ENCODE assay signal across 8 cellular contexts in genomic region chr17:17819561-17819995, GRCh38. TPM values are rescaled to one million over a fixed set of nuclear protein-coding genes. Genes with fewer than 3 reads are reported as not detected.
A peak's percentile ranks its signal among the peaks of the same experiment; 100 is the strongest.
DNase-seq lines count a peak whose midpoint lies in the region; ATAC-seq and TF ChIP-seq lines count a peak whose summit lies in the region.

No MANE protein-coding gene starts in this region.

- CTCF ChIA-PET in AG04450 (lab: Charles Lee) (interaction anchor here (2.6 kb wide), 1 partner anchor 8 kb away, joined by 20 read pairs; no protein-coding TSS in a partner anchor), activated B cell treated with CpG ODN at 0.5 μM for 24 hours (lab: Charles Lee) (interaction anchor here (2.3 kb wide), 1 partner anchor 8 kb away, joined by 6 read pairs; no protein-coding TSS in a partner anchor)

- H3K36me3 Mint-ChIP-seq in activated B cell treated with CpG ODN at 0.5 μM for 24 hours (ENCODE audit: low read depth) = peaks cover 44% of the 10 kb centered on the region

- H2BK5ac ChIP-seq in mesenchymal stem cell (ENCODE audit: low read depth, low read length, poor library complexity, severe bottlenecking) = no peak overlapping the region

- no peaks in the 10 kb centered on the region for H3K27me3 Mint-ChIP-seq in activated B cell treated with CpG ODN at 0.5 μM for 24 hours

- peak overlapping the region in 1 of 2 experiments; percentile 60 for H2BK12ac ChIP-seq in mesenchymal stem cell (ENCODE audit: low read length in 2 of 2)

- POLR2A ChIA-PET in AG04450 (lab: Yijun Ruan, JAX) (no interaction called here), activated B cell treated with CpG ODN at 0.5 μM for 24 hours (lab: Charles Lee) (interaction anchor here (0.6 to 2.0 kb wide), 5 partner anchors 15 to 143 kb away, joined by 3 to 10 read pairs (median 5); partner anchors contain the start of gene SREBF1)

- no peaks in the 10 kb centered on the region for H3K9me3 Mint-ChIP-seq in activated B cell treated with CpG ODN at 0.5 μM for 24 hours

- H2AK5ac ChIP-seq in mesenchymal stem cell (ENCODE audit: low read length, severe bottlenecking) = no peak overlapping the region

- H4K91ac ChIP-seq in mesenchymal stem cell (ENCODE audit: low read length) = no peak overlapping the region

- H3K27ac ChIP-seq in AG04450 (ENCODE audit: low read depth, low read length) = no peak overlapping the region
- H3K27ac ChIP-seq in mesenchymal stem cell (ENCODE audit: low read length, poor library complexity, severe bottlenecking) = no peak overlapping the region
- H3K27ac ChIP-seq in subcutaneous abdominal adipose tissue (ENCODE audit: low read depth, low read length) = peak overlapping the region; percentile 81

- H3K27ac Mint-ChIP-seq in activated B cell treated with CpG ODN at 0.5 μM for 24 hours = no peak overlapping the region

- WGBS in mesenchymal stem cell = 65% methylated on average over 12 of the region's 12 CpGs

- H3K4me3 ChIP-seq in AG04450 (ENCODE audit: low read depth, low read length) (no peak overlapping the region), mesenchymal stem cell (ENCODE audit: insufficient read depth in 1 of 2, low read depth in 1 of 2, low read length in 2 of 2) (no peak overlapping the region), subcutaneous abdominal adipose tissue (ENCODE audit: low read depth in 1 of 5, low read length in 5 of 5) (no peak overlapping the region)

- H3K4me1 ChIP-seq in mesenchymal stem cell (ENCODE audit: control insufficient read depth, insufficient read depth, low read depth, low read length) = peaks cover 51% of the 10 kb centered on the region
- peaks cover 15 to 96% (median 76%) of the 10 kb centered on the region in 5 donors for H3K4me1 ChIP-seq in subcutaneous abdominal adipose tissue (ENCODE audit: control insufficient read depth in 5 of 5, insufficient read depth in 5 of 5, low read length in 5 of 5)

- peaks cover 38% of the 10 kb centered on the region for H3K4me1 Mint-ChIP-seq in activated B cell treated with CpG ODN at 0.5 μM for 24 hours

- H3K36me3 ChIP-seq in mesenchymal stem cell (ENCODE audit: control insufficient read depth in 1 of 2, insufficient read depth in 2 of 2, low read depth in 1 of 2, low read length in 2 of 2) = peaks cover 57 to 65% of the 10 kb centered on the region in 2 experiments
- peaks cover 0 to 59% (median 54%) of the 10 kb centered on the region in 5 donors for H3K36me3 ChIP-seq in subcutaneous abdominal adipose tissue (ENCODE audit: control insufficient read depth in 5 of 5, insufficient read depth in 5 of 5, low read length in 5 of 5)

- no peak overlapping the region for H3K4me2 ChIP-seq in mesenchymal stem cell (ENCODE audit: low read length, poor library complexity, severe bottlenecking)

- no peak overlapping the region for H4K8ac ChIP-seq in mesenchymal stem cell (ENCODE audit: low read length)

- TF ChIP-seq CTCF in AG04450 (IDR thresholded peaks at IDR 0.05; ENCODE audit: low read depth, low read length) (no peak), activated B cell treated with CpG ODN at 0.5 μM for 24 hours (IDR thresholded peaks at IDR 0.05) (no peak)

- H3K79me1 ChIP-seq in mesenchymal stem cell (replicated peaks; ENCODE audit: low read length, poor library complexity, severe bottlenecking) = peaks cover 36% of the 10 kb centered on the region

- H2BK120ac ChIP-seq in mesenchymal stem cell (ENCODE audit: low read depth, low read length) = no peak overlapping the region

- no peak overlapping the region for H3K14ac ChIP-seq in mesenchymal stem cell (ENCODE audit: low read length in 2 of 2)

- DNase-seq in AG04450 (ENCODE audit: low read depth, low spot score) (peak; percentile 47), activated B cell treated with CpG ODN at 0.5 μM for 24 hours (peak; percentile 68), mesenchymal stem cell (peak; percentile 94), OCI-M2 (lab: John Stamatoyannopoulos, UW; ENCODE audit: unreplicated experiment) (no peak)
- DNase-seq in central memory CD4-positive, alpha-beta T cell = peak; percentile 36

- H3K9me3 ChIP-seq in AG04450 (ENCODE audit: control insufficient read depth, insufficient read depth, low read length) = no peaks in the 10 kb centered on the region
- no peaks in the 10 kb centered on the region for H3K9me3 ChIP-seq in mesenchymal stem cell (ENCODE audit: control insufficient read depth, low read length)
- H3K9me3 ChIP-seq in subcutaneous abdominal adipose tissue (ENCODE audit: control insufficient read depth in 5 of 5, low read length in 5 of 5) = no peaks in the 10 kb centered on the region

- ATAC-seq in GM18868 (IDR thresholded peaks at IDR 0.05; ENCODE audit: unreplicated experiment) (peak; percentile 60), HG03558 (IDR thresholded peaks at IDR 0.05; ENCODE audit: extremely low read depth, unreplicated experiment) (peak; percentile 41), activated B cell treated with CpG ODN at 0.5 μM for 24 hours (ENCODE audit: low read depth) (peak; percentile 69)

- intact Hi-C loops in activated B cell treated with CpG ODN at 0.5 μM for 24 hours (cut with micrococcal nuclease) = loop anchor here (1.0 kb wide), 1 partner anchor 15 kb away; no protein-coding TSS in a partner anchor

- H2BK15ac ChIP-seq in mesenchymal stem cell (ENCODE audit: low read depth, poor library complexity, severe bottlenecking) = no peak overlapping the region

- H3K9ac ChIP-seq in mesenchymal stem cell (ENCODE audit: low read length) = no peak overlapping the region
- H3K9ac ChIP-seq in subcutaneous abdominal adipose tissue (ENCODE audit: low read length in 5 of 5) = no peak overlapping the region

- H3K27me3 ChIP-seq in AG04450 (ENCODE audit: control insufficient read depth, insufficient read depth, low read length) (no peaks in the 10 kb centered on the region), mesenchymal stem cell (ENCODE audit: control insufficient read depth in 1 of 2, insufficient read depth in 1 of 2, low read length in 2 of 2) (no peaks in the 10 kb centered on the region), subcutaneous abdominal adipose tissue (ENCODE audit: control insufficient read depth in 5 of 5, insufficient read depth in 4 of 5, low read length in 5 of 5) (no peaks in the 10 kb centered on the region)

- H3K23ac ChIP-seq in mesenchymal stem cell (ENCODE audit: low read length in 2 of 2) = no peak overlapping the region

- H3K18ac ChIP-seq in mesenchymal stem cell (ENCODE audit: low read depth in 1 of 2, low read length in 2 of 2) = peak overlapping the region in 1 of 2 experiments; percentile 6

- no peak overlapping the region for H3K4ac ChIP-seq in mesenchymal stem cell (ENCODE audit: low read depth in 1 of 2, low read length in 2 of 2)

- H3K4me3 Mint-ChIP-seq in activated B cell treated with CpG ODN at 0.5 μM for 24 hours = peak overlapping the region; percentile 24

- no peak overlapping the region for H2AFZ ChIP-seq in mesenchymal stem cell (ENCODE audit: low read depth, low read length)

RNA-seq across cellular contexts. Expression of gene SREBF1, which starts 17.2 kb away (rescaled TPM):
- polyA plus RNA-seq in AG04450 (2011; rRNA removed) = 13.6 and 13.7 TPM in 2 replicates
- 24.9 and 28.1 TPM in 2 replicates for polyA minus RNA-seq in AG04450 (2011; rRNA and poly(A)+ RNA removed)
- total RNA-seq in activated B cell treated with CpG ODN at 0.5 μM for 24 hours = 16.7 and 19.7 TPM in 2 replicates
- polyA plus RNA-seq in mesenchymal stem cell (2013, experiment 1 of 2) = 89.9 TPM
- polyA plus RNA-seq in mesenchymal stem cell (2013, experiment 2 of 2) = 89.1 TPM
